Comparison of ENCODE assay signal across 24 cellular contexts in the genomic region with DNA sequence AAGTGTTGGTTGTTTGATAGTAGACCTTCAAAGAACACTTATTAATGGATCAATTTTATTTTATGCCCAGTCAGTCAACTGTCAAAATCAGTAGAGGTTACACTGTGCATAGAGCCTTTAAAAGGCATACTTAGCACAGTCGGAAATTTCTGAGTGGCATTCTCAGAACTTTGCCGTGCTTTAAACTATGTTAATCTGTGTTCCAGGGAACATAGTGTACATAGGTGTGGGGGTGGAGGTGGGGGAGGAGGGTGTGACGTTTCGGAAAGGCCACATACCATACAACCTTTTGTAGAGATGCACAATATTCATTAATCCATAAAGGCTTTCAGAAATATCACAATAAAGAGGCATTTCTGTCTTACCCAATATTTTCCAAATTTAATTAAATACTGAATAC.
"Had no signal": no experiment of that assay in that cellular context is flagged by ENCODE, and none has a peak within 500 bp of the region (broad histone marks: within the 10 kb centered on the region; RNA-seq: fewer than 3 reads in every experiment).

No MANE protein-coding gene starts in this region.

- ATAC-seq: activated CD4-positive, alpha-beta T cell treated with anti-CD3 and anti-CD28 coated beads for 36 hours; activated T-cell treated with anti-CD3 and anti-CD28 coated beads, Interleukin-2, amount 50 U/mL, for 4 hours; left lobe of liver; T-helper 17 cell had no signal

- H3K4me1 ChIP-seq: adrenal gland, tibial nerve had no signal

- H3K36me3 ChIP-seq: adrenal gland had no signal

- H3K4me3 Mint-ChIP-seq: activated B cell treated with CpG ODN at 0.5 μM for 24 hours; activated CD4-positive, alpha-beta T cell treated with anti-CD3 and anti-CD28 coated beads for 36 hours; activated naive CD8-positive, alpha-beta T cell; activated T-cell treated with anti-CD3 and anti-CD28 coated beads, Interleukin-2, amount 50 U/mL, for 4 hours; dendritic cell treated with granulocyte-macrophage colony-stimulating factor and Interleukin-4, amounts not matched to agents 40 ng/mL and 50 ng/mL, for 4 days; neural crest cell; stimulated activated naive CD8-positive, alpha-beta T cell treated with anti-CD3 and anti-CD28 coated beads, Interleukin-15, Interleukin-2, amounts not matched to agents 100 ng/mL and 50 ng/mL, for 24 hours; T-helper 17 cell had no signal

- H3K4me1 Mint-ChIP-seq: activated B cell treated with CpG ODN at 0.5 μM for 24 hours; activated CD4-positive, alpha-beta T cell treated with anti-CD3 and anti-CD28 coated beads for 36 hours; neural crest cell; T-helper 17 cell had no signal

- H3K27me3 Mint-ChIP-seq: activated B cell treated with CpG ODN at 0.5 μM for 24 hours; activated CD4-positive, alpha-beta T cell treated with anti-CD3 and anti-CD28 coated beads for 36 hours; activated naive CD8-positive, alpha-beta T cell; dendritic cell treated with granulocyte-macrophage colony-stimulating factor and Interleukin-4, amounts not matched to agents 40 ng/mL and 50 ng/mL, for 4 days; stimulated activated naive CD8-positive, alpha-beta T cell treated with anti-CD3 and anti-CD28 coated beads, Interleukin-15, Interleukin-2, amounts not matched to agents 100 ng/mL and 50 ng/mL, for 24 hours; T-helper 17 cell had no signal

- H3K9me3 ChIP-seq: adrenal gland, tibial nerve had no signal

- FAIRE-seq: urothelium cell line had no signal

- H3K27me3 ChIP-seq: adrenal gland, tibial nerve had no signal

- H3K27ac ChIP-seq: adrenal gland had no signal

- H3K9me3 Mint-ChIP-seq: activated B cell treated with CpG ODN at 0.5 μM for 24 hours; activated T-cell treated with anti-CD3 and anti-CD28 coated beads, Interleukin-2, amount 50 U/mL, for 4 hours; activated T-helper 2 cell treated with anti-CD3 and anti-CD28 coated beads, Interferon-gamma antibody, Interleukin-2, Interleukin-4, amounts not matched to agents 10 μg/mL and 5 μg/mL and 100 μg/mL, durations not matched to agents 14 hours and 24 hours and 36 hours; dendritic cell treated with granulocyte-macrophage colony-stimulating factor and Interleukin-4, amounts not matched to agents 40 ng/mL and 50 ng/mL, for 4 days; stimulated activated naive CD8-positive, alpha-beta T cell treated with anti-CD3 and anti-CD28 coated beads, Interleukin-15, Interleukin-2, amounts not matched to agents 100 ng/mL and 50 ng/mL, for 24 hours had no signal

- DNase-seq: activated B cell treated with CpG ODN at 0.5 μM for 24 hours; activated CD4-positive, alpha-beta T cell treated with anti-CD3 and anti-CD28 coated beads for 36 hours; activated CD4-positive, alpha-beta T cell treated with anti-CD3 and anti-CD28 coated beads, Interleukin-2, amount 50 U/mL, for 4 hours; activated CD8-positive, alpha-beta memory T cell treated with anti-CD3 and anti-CD28 coated beads, Interleukin-2, amount 50 U/mL, for 48 hours; activated naive CD4-positive, alpha-beta T cell; activated T-cell treated with anti-CD3 and anti-CD28 coated beads, Interleukin-2, amount 50 U/mL, for 4 hours; adrenal gland; effector CD4-positive, alpha-beta T cell; erythroblast; foreskin fibroblast; mesenchymal stem cell; occipital lobe; stimulated activated CD4-positive, alpha-beta T cell treated with anti-CD3 and anti-CD28 coated beads, Interleukin-12 subunit alpha, Interleukin-12 subunit beta, amount 100 ng/mL, for 4 hours; stimulated activated CD4-positive, alpha-beta T cell treated with anti-CD3 and anti-CD28 coated beads, Interleukin-4, amount 100 ng/mL, for 4 hours; SW 1271; T-helper 17 cell had no signal

- H3K4me3 ChIP-seq: adrenal gland, tibial nerve had no signal

- H3K27ac Mint-ChIP-seq: activated B cell treated with CpG ODN at 0.5 μM for 24 hours; activated CD4-positive, alpha-beta T cell treated with anti-CD3 and anti-CD28 coated beads for 36 hours; activated naive CD8-positive, alpha-beta T cell; activated T-helper 2 cell treated with anti-CD3 and anti-CD28 coated beads, Interferon-gamma antibody, Interleukin-2, Interleukin-4, amounts not matched to agents 10 μg/mL and 5 μg/mL and 100 μg/mL, durations not matched to agents 14 hours and 24 hours and 36 hours; dendritic cell treated with granulocyte-macrophage colony-stimulating factor and Interleukin-4, amounts not matched to agents 40 ng/mL and 50 ng/mL, for 4 days; stimulated activated naive CD8-positive, alpha-beta T cell treated with anti-CD3 and anti-CD28 coated beads, Interleukin-15, Interleukin-2, amounts not matched to agents 100 ng/mL and 50 ng/mL, for 24 hours; T-helper 17 cell had no signal
